Comparison of ENCODE assay signal across 8 cellular contexts in the genomic region with DNA sequence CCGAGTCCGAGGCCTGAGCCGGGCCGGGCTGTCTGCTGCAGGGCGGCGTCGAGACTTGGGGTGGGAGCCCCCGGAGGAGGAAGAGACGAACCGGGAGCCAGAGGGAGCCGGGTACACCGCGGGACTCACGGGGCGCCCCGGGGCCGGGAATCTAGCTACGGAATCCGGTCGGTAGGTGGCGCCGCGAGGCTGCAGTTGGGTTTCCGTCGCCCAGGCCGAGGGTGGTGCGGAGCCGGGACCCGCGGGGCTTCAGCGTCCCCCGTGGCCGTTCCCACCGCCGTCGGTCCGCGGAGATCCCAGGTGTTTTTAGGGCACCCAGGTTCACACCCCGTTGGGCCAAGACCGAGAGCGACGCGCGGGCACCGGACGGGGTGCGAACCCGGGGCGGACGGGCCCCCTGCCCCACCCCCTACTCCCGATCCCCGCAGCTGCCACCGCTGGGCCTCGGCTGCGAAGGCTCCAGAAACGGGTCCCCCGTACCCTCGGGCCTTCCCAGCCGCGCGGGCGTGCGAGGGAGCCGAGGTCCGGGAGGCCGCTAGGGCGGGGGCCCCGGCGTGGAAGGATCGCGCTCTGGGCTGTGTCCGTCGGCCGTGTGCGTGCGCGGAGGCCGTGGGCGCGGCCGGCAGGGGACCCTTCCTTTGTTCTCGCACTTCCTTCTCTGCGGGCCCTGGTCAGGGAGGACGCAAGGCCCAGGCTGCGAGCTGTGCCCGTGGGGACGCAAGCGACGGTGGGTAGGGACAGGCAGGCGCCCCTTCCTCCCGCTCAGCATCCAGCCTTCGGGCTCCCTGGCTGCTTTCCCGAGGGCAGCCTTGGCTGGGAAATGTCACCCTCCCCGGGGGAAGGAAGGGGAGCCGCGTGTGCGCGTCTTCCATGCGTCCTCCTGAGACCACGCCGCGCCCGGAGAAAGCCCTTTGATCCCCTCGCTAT.
DNase-seq lines count a peak whose midpoint lies in the region; ATAC-seq and TF ChIP-seq lines count a peak whose summit lies in the region.

No MANE protein-coding gene starts in this region.

- H3K4me1 Mint-ChIP-seq in activated CD4-positive, alpha-beta T cell treated with anti-CD3 and anti-CD28 coated beads, Interleukin-2, amount 10 ng/mL, durations not matched to agents 7 days and 5 days: peaks cover 15% of the 10 kb centered on the region
- H3K4me1 Mint-ChIP-seq in dendritic cell treated with granulocyte-macrophage colony-stimulating factor and Interleukin-4, amounts not matched to agents 40 ng/mL and 50 ng/mL, for 4 days (ENCODE audit: low read depth): peaks cover 31% of the 10 kb centered on the region

- peak; percentile 86 to 92 for TF ChIP-seq RAD21 in liver (IDR thresholded peaks at IDR 0.05)

- H3K9ac ChIP-seq in liver (ENCODE audit: low read depth in 1 of 2, low read length in 2 of 2): peak overlapping the region in 1 of 2 donors; percentile 14

- no peaks in the 10 kb centered on the region for H3K9me3 Mint-ChIP-seq in activated CD4-positive, alpha-beta T cell treated with anti-CD3 and anti-CD28 coated beads, Interleukin-2, amount 10 ng/mL, durations not matched to agents 7 days and 5 days
- H3K9me3 Mint-ChIP-seq in dendritic cell treated with granulocyte-macrophage colony-stimulating factor and Interleukin-4, amounts not matched to agents 40 ng/mL and 50 ng/mL, for 4 days: peaks cover 5% of the 10 kb centered on the region

- peak overlapping the region; percentile 65 for H3K4me3 Mint-ChIP-seq in activated CD4-positive, alpha-beta T cell treated with anti-CD3 and anti-CD28 coated beads, Interleukin-2, amount 10 ng/mL, durations not matched to agents 7 days and 5 days
- H3K4me3 Mint-ChIP-seq in dendritic cell treated with granulocyte-macrophage colony-stimulating factor and Interleukin-4, amounts not matched to agents 40 ng/mL and 50 ng/mL, for 4 days: peak overlapping the region; percentile 78

- H3K36me3 Mint-ChIP-seq in activated CD4-positive, alpha-beta T cell treated with anti-CD3 and anti-CD28 coated beads, Interleukin-2, amount 10 ng/mL, durations not matched to agents 7 days and 5 days (ENCODE audit: low read depth): no peaks in the 10 kb centered on the region
- H3K36me3 Mint-ChIP-seq in dendritic cell treated with granulocyte-macrophage colony-stimulating factor and Interleukin-4, amounts not matched to agents 40 ng/mL and 50 ng/mL, for 4 days (ENCODE audit: low read depth): no peaks in the 10 kb centered on the region

- peak; percentile 77 for DNase-seq in EL
- peak; percentile 46 for DNase-seq in NCI-H2227 treated with DMSO at 0.1 percent for 48 hours (lab: John Stamatoyannopoulos, UW)
- peak; percentile 74 for DNase-seq in activated CD4-positive, alpha-beta T cell treated with anti-CD3 and anti-CD28 coated beads, Interleukin-2, amount 10 ng/mL, durations not matched to agents 7 days and 5 days
- DNase-seq in stimulated activated CD4-positive, alpha-beta T cell treated with anti-CD3 and anti-CD28 coated beads, Interleukin-2, amount 100 ng/mL, for 48 hours: peak; percentile 81 to 82

- H3K36me3 ChIP-seq in liver (ENCODE audit: control insufficient read depth in 4 of 4, insufficient read depth in 3 of 4, low read depth in 1 of 4, low read length in 3 of 4): no peaks in the 10 kb centered on the region

- peak overlapping the region; percentile 41 to 72 (median 64) for H3K4me3 ChIP-seq in liver (ENCODE audit: low read depth in 1 of 3, low read length in 3 of 3)

- no peaks in the 10 kb centered on the region for H3K9me3 ChIP-seq in liver (ENCODE audit: control insufficient read depth in 4 of 4, low read length in 3 of 4)

- intact Hi-C loops in dendritic cell treated with granulocyte-macrophage colony-stimulating factor and Interleukin-4, amounts not matched to agents 40 ng/mL and 50 ng/mL, for 4 days (cut with micrococcal nuclease): loop anchor here (1.0 to 10.0 kb wide), 2 partner anchors 820 to 1087 kb away; no protein-coding TSS in a partner anchor

- H3K27ac Mint-ChIP-seq in activated CD4-positive, alpha-beta T cell treated with anti-CD3 and anti-CD28 coated beads, Interleukin-2, amount 10 ng/mL, durations not matched to agents 7 days and 5 days: no peak overlapping the region
- H3K27ac Mint-ChIP-seq in dendritic cell treated with granulocyte-macrophage colony-stimulating factor and Interleukin-4, amounts not matched to agents 40 ng/mL and 50 ng/mL, for 4 days: peak overlapping the region; percentile 49

- peaks cover 13% of the 10 kb centered on the region for H3K27me3 Mint-ChIP-seq in activated CD4-positive, alpha-beta T cell treated with anti-CD3 and anti-CD28 coated beads, Interleukin-2, amount 10 ng/mL, durations not matched to agents 7 days and 5 days
- peaks cover 53% of the 10 kb centered on the region for H3K27me3 Mint-ChIP-seq in dendritic cell treated with granulocyte-macrophage colony-stimulating factor and Interleukin-4, amounts not matched to agents 40 ng/mL and 50 ng/mL, for 4 days

- H3K4me1 ChIP-seq in liver (ENCODE audit: control insufficient read depth in 4 of 4, insufficient read depth in 4 of 4, low read length in 3 of 4): peaks cover 2 to 10% (median 6%) of the 10 kb centered on the region in 4 donors

- H3K27ac ChIP-seq in liver (ENCODE audit: low read depth in 1 of 2, low read length in 2 of 2): no peak overlapping the region

- TF ChIP-seq CTCF in liver (IDR thresholded peaks at IDR 0.05; ENCODE audit: low read depth, low read length, missing input control): peak; percentile 66

- POLR2A ChIA-PET in activated CD4-positive, alpha-beta T cell treated with anti-CD3 and anti-CD28 coated beads, Interleukin-2, amount 10 ng/mL, durations not matched to agents 7 days and 5 days (lab: Charles Lee): no interaction called here

- ATAC-seq in HG02759 (IDR thresholded peaks at IDR 0.05; ENCODE audit: unreplicated experiment): peak; percentile 73
- no peak for ATAC-seq in HG02852 (IDR thresholded peaks at IDR 0.05; ENCODE audit: unreplicated experiment)

- no peaks in the 10 kb centered on the region for H3K27me3 ChIP-seq in liver (ENCODE audit: control insufficient read depth in 4 of 4, insufficient read depth in 4 of 4, low read length in 3 of 4)

- WGBS in liver: 6% methylated on average over 104 of the region's 104 CpGs

- CTCF ChIA-PET in activated CD4-positive, alpha-beta T cell treated with anti-CD3 and anti-CD28 coated beads, Interleukin-2, amount 10 ng/mL, durations not matched to agents 7 days and 5 days (lab: Charles Lee): interaction anchor here (0.6 to 1.9 kb wide), 21 partner anchors 9 to 1083 kb away, joined by 3 to 6 read pairs (median 4); no protein-coding TSS in a partner anchor

TF ChIP-seq in liver, 16 proteins besides CTCF, POLR2A, EP300 and RAD21:
- TF ChIP-seq TAF1 (conservative IDR thresholded peaks at IDR 0.05): no peak
- TF ChIP-seq NR2F2 (IDR thresholded peaks at IDR 0.05): no peak
- TF ChIP-seq REST (IDR thresholded peaks at IDR 0.05): no peak
- TF ChIP-seq RXRA (IDR thresholded peaks at IDR 0.05): no peak
